Comparison of ENCODE assay signal across 30 cellular contexts in the genomic region with DNA sequence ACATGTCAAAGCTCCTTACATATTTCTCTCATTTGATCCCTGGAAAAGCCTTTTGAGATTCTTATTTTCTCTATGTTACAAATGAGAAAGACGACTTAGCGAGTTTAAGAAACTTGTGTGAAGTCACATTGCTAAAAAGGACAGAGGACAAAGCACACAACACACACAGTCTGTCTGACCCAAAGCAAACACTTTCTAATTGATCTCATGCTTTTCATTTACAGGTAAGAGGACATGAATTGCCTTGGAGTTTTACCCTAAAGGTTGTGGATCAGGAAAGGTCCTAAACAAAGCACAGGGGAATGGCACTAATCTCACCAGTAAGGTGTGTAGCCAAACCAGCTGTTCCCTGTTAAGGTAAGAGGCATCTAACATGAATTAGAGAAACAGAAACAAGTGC.
"Had no signal": no experiment of that assay in that cellular context is flagged by ENCODE, and none has a peak within 500 bp of the region (broad histone marks: within the 10 kb centered on the region; RNA-seq: fewer than 3 reads in every experiment).

No MANE protein-coding gene starts in this region.

- DNase-seq: naive thymus-derived CD8-positive, alpha-beta T cell; nephron progenitor cell; nucleus accumbens; pancreas; psoas muscle; right cardiac atrium; spleen; stimulated activated CD4-positive, alpha-beta T cell treated with anti-CD3 and anti-CD28 coated beads, Interleukin-12 subunit alpha, Interleukin-12 subunit beta, amount 100 ng/mL, for 4 hours; stimulated activated CD4-positive, alpha-beta T cell treated with anti-CD3 and anti-CD28 coated beads, Interleukin-1b, Interleukin-23, amount 100 ng/mL, for 48 hours; stimulated activated CD4-positive, alpha-beta T cell treated with anti-CD3 and anti-CD28 coated beads, Interleukin-4, amount 100 ng/mL, for 1 hour; stimulated activated CD4-positive, alpha-beta T cell treated with anti-CD3 and anti-CD28 coated beads, Interleukin-4, amount 100 ng/mL, for 4 hours; stimulated activated CD8-positive, alpha-beta memory T cell treated with anti-CD3 and anti-CD28 coated beads, Interleukin-4, amount 100 ng/mL, for 48 hours; stimulated activated naive CD4-positive, alpha-beta T cell; stimulated activated naive CD8-positive, alpha-beta T cell treated with anti-CD3 and anti-CD28 coated beads, Interleukin-15, amount 100 ng/mL, for 72 hours; stimulated activated naive CD8-positive, alpha-beta T cell treated with anti-CD3 and anti-CD28 coated beads, Interleukin-15, Interleukin-2, amounts not matched to agents 100 U/mL and 50 U/mL, for 24 hours; substantia nigra; testis; tibial artery; transverse colon; upper lobe of right lung; uterus had no signal

- H3K4me3 Mint-ChIP-seq: naive thymus-derived CD8-positive, alpha-beta T cell; natural killer cell treated with Interleukin-12 subunit alpha and Interleukin-12 subunit beta and Interleukin-15 and Interleukin-18, amount 100 ng/mL, for 72 hours; nephron progenitor cell; neural crest cell; stimulated activated memory B cell treated with anti-CD40 and anti-IgM and Interleukin-4, amounts not matched to agents 10 μg/mL and 1 μg/mL and 100 μg/mL, for 72 hours; stimulated activated naive CD8-positive, alpha-beta T cell treated with anti-CD3 and anti-CD28 coated beads, Interleukin-15, amount 100 ng/mL, for 72 hours; type B pancreatic cell had no signal

- H3K4me1 Mint-ChIP-seq: neural crest cell; stimulated activated memory B cell treated with anti-CD40 and anti-IgM and Interleukin-4, amounts not matched to agents 10 μg/mL and 1 μg/mL and 100 μg/mL, for 72 hours; stimulated activated naive CD8-positive, alpha-beta T cell treated with anti-CD3 and anti-CD28 coated beads, Interleukin-15, amount 100 ng/mL, for 72 hours had no signal

- H3K27me3 Mint-ChIP-seq: stimulated activated memory B cell treated with anti-CD40 and anti-IgM and Interleukin-4, amounts not matched to agents 10 μg/mL and 1 μg/mL and 100 μg/mL, for 72 hours; stimulated activated naive CD8-positive, alpha-beta T cell treated with anti-CD3 and anti-CD28 coated beads, Interleukin-15, amount 100 ng/mL, for 72 hours; type B pancreatic cell had no signal

- H3K9me3 Mint-ChIP-seq: naive thymus-derived CD8-positive, alpha-beta T cell; natural killer cell treated with Interleukin-12 subunit alpha and Interleukin-12 subunit beta and Interleukin-15 and Interleukin-18, amount 100 ng/mL, for 72 hours; nephron progenitor cell; neural crest cell; stimulated activated memory B cell treated with anti-CD40 and anti-IgM and Interleukin-4, amounts not matched to agents 10 μg/mL and 1 μg/mL and 100 μg/mL, for 72 hours; stimulated activated naive CD8-positive, alpha-beta T cell treated with anti-CD3 and anti-CD28 coated beads, Interleukin-15, amount 100 ng/mL, for 72 hours; type B pancreatic cell had no signal

- ATAC-seq: naive thymus-derived CD8-positive, alpha-beta T cell; natural killer cell treated with Interleukin-12 subunit alpha and Interleukin-12 subunit beta and Interleukin-15 and Interleukin-18, amount 100 ng/mL, for 72 hours; psoas muscle; right cardiac atrium; sciatic nerve; stimulated activated memory B cell treated with anti-CD40 and anti-IgM and Interleukin-4, amounts not matched to agents 10 μg/mL and 1 μg/mL and 100 μg/mL, for 72 hours; stimulated activated naive CD8-positive, alpha-beta T cell treated with anti-CD3 and anti-CD28 coated beads, Interleukin-15, amount 100 ng/mL, for 72 hours; stimulated activated naive CD8-positive, alpha-beta T cell treated with anti-CD3 and anti-CD28 coated beads, Interleukin-15, Interleukin-2, amounts not matched to agents 100 U/mL and 50 U/mL, for 24 hours; upper lobe of right lung had no signal

- H3K4me3 ChIP-seq: pancreas, psoas muscle, skin epidermis, smooth muscle cell, spleen, suprapubic skin, testis, tibial artery, transverse colon, upper lobe of right lung, uterus had no signal

- H3K27me3 ChIP-seq: neutrophil, pancreas, spleen, suprapubic skin, testis, tibial artery, transverse colon, upper lobe of right lung, uterus had no signal

- H3K36me3 Mint-ChIP-seq: natural killer cell treated with Interleukin-12 subunit alpha and Interleukin-12 subunit beta and Interleukin-15 and Interleukin-18, amount 100 ng/mL, for 72 hours had no signal

- H3K4me1 ChIP-seq: suprapubic skin, tibial artery, uterus had no signal

- H3K27ac ChIP-seq: neutrophil, pancreas, psoas muscle, skin epidermis, spleen, suprapubic skin, testis, tibial artery, transverse colon, upper lobe of right lung, uterus had no signal

- H3K36me3 ChIP-seq: neutrophil, pancreas, suprapubic skin, tibial artery, transverse colon, upper lobe of right lung, uterus had no signal

- H3K27ac Mint-ChIP-seq: naive thymus-derived CD8-positive, alpha-beta T cell; natural killer cell treated with Interleukin-12 subunit alpha and Interleukin-12 subunit beta and Interleukin-15 and Interleukin-18, amount 100 ng/mL, for 72 hours; stimulated activated memory B cell treated with anti-CD40 and anti-IgM and Interleukin-4, amounts not matched to agents 10 μg/mL and 1 μg/mL and 100 μg/mL, for 72 hours; stimulated activated naive CD8-positive, alpha-beta T cell treated with anti-CD3 and anti-CD28 coated beads, Interleukin-15, amount 100 ng/mL, for 72 hours; type B pancreatic cell had no signal

- H3K9me3 ChIP-seq: neutrophil, pancreas, psoas muscle, spleen, suprapubic skin, testis, tibial artery, transverse colon, upper lobe of right lung, uterus had no signal

- H3K4me2 ChIP-seq: smooth muscle cell had no signal
